11 cellular contexts compared by ENCODE assay signal in the genomic region with DNA sequence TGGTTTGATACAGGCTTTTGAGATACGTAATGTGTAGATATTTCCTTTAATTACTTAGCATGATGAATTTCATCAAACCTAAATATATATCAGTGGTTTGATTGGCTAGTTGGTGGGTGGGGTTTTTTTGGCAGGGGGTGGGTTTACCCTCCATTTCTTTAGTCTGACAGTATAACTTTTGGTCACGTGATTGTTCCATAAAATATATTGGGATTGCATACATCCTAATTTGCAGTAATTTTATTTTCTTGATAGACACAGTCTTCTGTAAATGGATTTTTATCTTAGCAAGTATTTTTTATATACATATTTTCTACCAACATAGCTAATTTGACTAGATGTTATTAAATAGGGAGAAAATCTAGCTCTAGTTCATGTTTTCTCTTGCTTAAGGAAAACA.
"Had no signal": no experiment of that assay in that cellular context is flagged by ENCODE, and none has a peak within 500 bp of the region (broad histone marks: within the 10 kb centered on the region; RNA-seq: fewer than 3 reads in every experiment).

No MANE protein-coding gene starts in this region.

- ATAC-seq: GM23338, HCT116 had no signal

- H3K9ac ChIP-seq: GM23248 had no signal

- H3K27ac ChIP-seq: GM23248 had no signal

- DNase-seq: GM23248, GOT3, H7, H9, HCEC 1CT, HFFc6 had no signal

- H3K9me3 ChIP-seq: HAP-1 had no signal

- H3K4me1 ChIP-seq: HAP-1 had no signal

- H3K36me3 ChIP-seq: HAP-1 had no signal

- H3K4me3 ChIP-seq: GM23248, GM23338, HAP-1 had no signal

- FAIRE-seq: H1, H54 had no signal

- H2AFZ ChIP-seq: GM23248, GM23338 had no signal

- H3K4me2 ChIP-seq: GM23338 had no signal
